Comparison of ENCODE assay signal across 16 cellular contexts in genomic region chr14:64614214-64614613, GRCh38.
A peak's percentile ranks its signal among the peaks of the same experiment; 100 is the strongest.
DNase-seq lines count a peak whose midpoint lies in the region; ATAC-seq, FAIRE-seq and TF ChIP-seq lines count a peak whose summit lies in the region.
"Had no signal": no experiment of that assay in that cellular context is flagged by ENCODE, and none has a peak within 500 bp of the region (broad histone marks: within the 10 kb centered on the region; RNA-seq: fewer than 3 reads in every experiment).

No MANE protein-coding gene starts in this region.

- peaks cover 7% of the 10 kb centered on the region for H3F3A ChIP-seq in SK-N-SH (replicated peaks; ENCODE audit: insufficient read depth)

- WGBS in SK-N-SH (ENCODE audit: low lambda C conversion rate), result 85% methylated on average over 2 of the region's 2 CpGs
- WGBS in neuronal stem cell (ENCODE audit: extremely low coverage in 2 of 2, insufficient read length in 2 of 2, insufficient replicate concordance in 1 of 2), 2 donors, result no CpG with 5 or more reads among the region's 2 CpGs

- H3K36me3 ChIP-seq in SK-N-SH (replicated peaks in 1 of 2; ENCODE audit: control insufficient read depth in 1 of 2, insufficient read depth in 2 of 2, low read length in 1 of 2) (no peaks in the 10 kb centered on the region), neuronal stem cell (replicated peaks in 1 of 2; ENCODE audit: control insufficient read depth in 2 of 2, insufficient read depth in 2 of 2, low read length in 2 of 2) (no peaks in the 10 kb centered on the region)
- H3K36me3 ChIP-seq: BLaER1 had no signal

- no peak overlapping the region for H3K4me3 Mint-ChIP-seq in MCF 10A (ENCODE audit: unreplicated experiment)
- H3K4me3 Mint-ChIP-seq: IgD-negative memory B cell had no signal

- no peaks in the 10 kb centered on the region for H3K9me2 ChIP-seq in SK-N-SH

- no peaks in the 10 kb centered on the region for H3K79me1 ChIP-seq in neuronal stem cell (ENCODE audit: low read depth, low read length)

- no peaks in the 10 kb centered on the region for H4K20me1 ChIP-seq in SK-N-SH (ENCODE audit: insufficient read depth)
- H4K20me1 ChIP-seq: BLaER1 had no signal

- CTCF ChIA-PET in SK-N-SH (lab: Yijun Ruan, JAX) (interaction anchor here (2.5 kb wide), 1 partner anchor 23 kb away, joined by 17 read pairs; no protein-coding TSS in a partner anchor), MCF 10A (lab: Yijun Ruan, JAX) (interaction anchor here (0.9 to 1.6 kb wide), 4 partner anchors 9 to 74 kb away, joined by 3 to 4 read pairs (median 3); partner anchors contain the start of gene HSPA2)

- peaks cover 8% of the 10 kb centered on the region for H3K4me1 Mint-ChIP-seq in MCF 10A (ENCODE audit: insufficient read depth, unreplicated experiment)
- H3K4me1 Mint-ChIP-seq: IgD-negative memory B cell had no signal

- TF ChIP-seq CTCF in SK-N-SH (IDR thresholded peaks at IDR 0.05) (no peak), MCF 10A (IDR thresholded peaks at IDR 0.05; ENCODE audit: unreplicated experiment) (no peak)

- no peak overlapping the region for H3K23ac ChIP-seq in neuronal stem cell (ENCODE audit: low read depth, low read length, poor library complexity)

- intact Hi-C loops in MCF 10A (cut with micrococcal nuclease), result no loop called here

- H3K36me3 Mint-ChIP-seq in MCF 10A (ENCODE audit: insufficient read depth, unreplicated experiment), result no peaks in the 10 kb centered on the region
- H3K36me3 Mint-ChIP-seq: IgD-negative memory B cell had no signal

- peaks cover 9% of the 10 kb centered on the region in 2 experiments; a peak in 3 of 4 replicates for H3K4me1 ChIP-seq in SK-N-SH (ENCODE audit: control insufficient read depth in 1 of 2, insufficient read depth in 2 of 2, low read depth in 1 of 2, low read length in 1 of 2)
- peaks cover 5 to 15% of the 10 kb centered on the region in 2 donors for H3K4me1 ChIP-seq in neuronal stem cell (ENCODE audit: control insufficient read depth in 2 of 2, insufficient read depth in 1 of 2, low read depth in 1 of 2, low read length in 2 of 2)
- H3K4me1 ChIP-seq: BLaER1 had no signal

- H3K27me3 ChIP-seq in SK-N-SH (ENCODE audit: insufficient read depth), result no peaks in the 10 kb centered on the region
- peaks cover 0 to 6% (median 0%) of the 10 kb centered on the region in 3 experiments for H3K27me3 ChIP-seq in neuronal stem cell (ENCODE audit: control insufficient read depth in 3 of 3, insufficient read depth in 3 of 3, low read depth in 1 of 3, low read length in 3 of 3)
- H3K27me3 ChIP-seq: BLaER1 had no signal

- H3K14ac ChIP-seq in neuronal stem cell (ENCODE audit: low read length), result no peak overlapping the region

- no peak overlapping the region for H2BK15ac ChIP-seq in neuronal stem cell (ENCODE audit: low read length)

- H4K91ac ChIP-seq in neuronal stem cell (ENCODE audit: low read depth, low read length, poor library complexity), result no peak overlapping the region

- H3K9me3 ChIP-seq in SK-N-SH, result no peaks in the 10 kb centered on the region
- H3K9me3 ChIP-seq in neuronal stem cell (replicated peaks in 1 of 2; ENCODE audit: control insufficient read depth in 2 of 2, insufficient read depth in 1 of 2, low read depth in 1 of 2, low read length in 2 of 2), result no peaks in the 10 kb centered on the region
- H3K9me3 ChIP-seq: BLaER1 had no signal

- H3K4ac ChIP-seq in neuronal stem cell (ENCODE audit: low read length), result no peak overlapping the region

- no peak overlapping the region for H3K27ac Mint-ChIP-seq in MCF 10A (ENCODE audit: low read depth, unreplicated experiment)
- H3K27ac Mint-ChIP-seq: IgD-negative memory B cell had no signal

- H3K9ac ChIP-seq in SK-N-SH, result no peak overlapping the region
- H3K9ac ChIP-seq in neuronal stem cell (ENCODE audit: low read depth, low read length, poor library complexity), result no peak overlapping the region
- H3K9ac ChIP-seq: BLaER1 had no signal

- no peak overlapping the region for H3K4me2 ChIP-seq in SK-N-SH
- no peak overlapping the region for H3K4me2 ChIP-seq in neuronal stem cell (ENCODE audit: insufficient read depth, low read length, poor library complexity, severe bottlenecking)
- H3K4me2 ChIP-seq: BLaER1 had no signal

- no peak for DNase-seq in SK-N-SH
- peak; percentile 44 for DNase-seq in fibroblast of peridontal ligament (ENCODE audit: extremely low read depth)
- no peak for DNase-seq in neuronal stem cell (ENCODE audit: low spot score)
- DNase-seq in urothelium cell line (ENCODE audit: low spot score), result no peak
- no peak for DNase-seq in MCF 10A (ENCODE audit: unreplicated experiment)
- DNase-seq: NCI-H1436, NCI-H2029 treated with DMSO at 0.1 percent for 48 hours, NCI-H510A treated with DMSO at 0.1 percent for 48 hours, SHP77 had no signal

- H2AFZ ChIP-seq in SK-N-SH (ENCODE audit: low read depth) (peak overlapping the region; percentile 70; the same call in 1 of the 2 replicates), neuronal stem cell (ENCODE audit: low read length) (peak overlapping the region; percentile 83)

- H4K8ac ChIP-seq in neuronal stem cell (ENCODE audit: low read depth, low read length), result no peak overlapping the region

- H2BK120ac ChIP-seq in neuronal stem cell (ENCODE audit: low read depth, low read length), result no peak overlapping the region

- TF ChIP-seq RAD21 in SK-N-SH (IDR thresholded peaks at IDR 0.05; ENCODE audit: low read length), result no peak

- H3K4me3 ChIP-seq in SK-N-SH (ENCODE audit: low read depth in 2 of 2, low read length in 1 of 2), result no peak overlapping the region
- no peak overlapping the region for H3K4me3 ChIP-seq in neuronal stem cell (ENCODE audit: low read length in 2 of 2)
- H3K4me3 ChIP-seq: BLaER1 had no signal

- H2AK5ac ChIP-seq in neuronal stem cell (ENCODE audit: low read depth, low read length), result no peak overlapping the region

- POLR2A ChIA-PET in SK-N-SH (lab: Yijun Ruan, JAX) (no interaction called here), MCF 10A (lab: Yijun Ruan, JAX) (interaction anchor here (0.5 to 1.3 kb wide), 4 partner anchors 12 to 300 kb away, joined by 3 to 5 read pairs (median 4); partner anchors contain the start of gene HSPA2)

- no peaks in the 10 kb centered on the region for H3K79me2 ChIP-seq in SK-N-SH (ENCODE audit: insufficient read depth)

- TF ChIP-seq EP300 in SK-N-SH (IDR thresholded peaks at IDR 0.05; ENCODE audit: borderline replicate concordance in 1 of 2, low read depth in 1 of 2, low read length in 1 of 2), result no peak

- ATAC-seq in SK-N-SH treated with all-trans-retinoic acid at 6 μM for 48 hours (no peak), GM21619 (IDR thresholded peaks at IDR 0.05; ENCODE audit: unreplicated experiment) (no peak), GM19452 (IDR thresholded peaks at IDR 0.05; ENCODE audit: unreplicated experiment) (no peak)

- no TSS peak for BruUV-seq in MCF 10A (replicated peaks; lab: Mats Ljungman, UMichigan)

- H3K18ac ChIP-seq in neuronal stem cell (ENCODE audit: low read length), result no peak overlapping the region

- no peak overlapping the region for H2BK5ac ChIP-seq in neuronal stem cell (ENCODE audit: low read length)

- H3K27ac ChIP-seq in SK-N-SH (ENCODE audit: low read depth in 2 of 2, low read length in 1 of 2) (no peak overlapping the region), neuronal stem cell (replicated peaks; ENCODE audit: low read length) (no peak overlapping the region)
- H3K27ac ChIP-seq: 22Rv1, BLaER1 had no signal

- no peak overlapping the region for H2BK12ac ChIP-seq in neuronal stem cell (ENCODE audit: low read length)

- FAIRE-seq in urothelium cell line (lab: Jason Lieb, UNC), result peak; percentile 74
- FAIRE-seq: RCC 7860 had no signal

- H3K9me3 Mint-ChIP-seq in MCF 10A (ENCODE audit: unreplicated experiment), result no peaks in the 10 kb centered on the region
- H3K9me3 Mint-ChIP-seq: IgD-negative memory B cell had no signal

- no peaks in the 10 kb centered on the region for H3K27me3 Mint-ChIP-seq in MCF 10A (ENCODE audit: insufficient read depth, unreplicated experiment)

TF ChIP-seq in SK-N-SH, 30 proteins besides CTCF, POLR2A, EP300 and RAD21 (continues in another document):
- TF ChIP-seq CHD2 (IDR thresholded peaks at IDR 0.05; ENCODE audit: low read length, partially characterized antibody) (no peak), MEF2A (IDR thresholded peaks at IDR 0.05; ENCODE audit: borderline replicate concordance, low read depth) (no peak), RCOR1 (IDR thresholded peaks at IDR 0.05; ENCODE audit: low read length) (no peak), TAF1 (IDR thresholded peaks at IDR 0.05; ENCODE audit: borderline replicate concordance, low read depth, low read length) (no peak)

TF ChIP-seq in SK-N-SH treated with all-trans-retinoic acid at 6 μM for 48 hours, 23 proteins besides CTCF, POLR2A, EP300 and RAD21 (continues in another document):
- no peak for TF ChIP-seq ZC3H10 (CRISPR knock-in tag; IDR thresholded peaks at IDR 0.05)
- TF ChIP-seq ESRRG (CRISPR knock-in tag; IDR thresholded peaks at IDR 0.05), result no peak
- TF ChIP-seq CSRNP3 (CRISPR knock-in tag; IDR thresholded peaks at IDR 0.05), result no peak
- no peak for TF ChIP-seq ZNF8 (CRISPR knock-in tag; IDR thresholded peaks at IDR 0.05)
- TF ChIP-seq PATZ1 (CRISPR knock-in tag; IDR thresholded peaks at IDR 0.05; ENCODE audit: borderline replicate concordance), result no peak
- no peak for TF ChIP-seq CSDC2 (CRISPR knock-in tag; IDR thresholded peaks at IDR 0.05)
- TF ChIP-seq GLIS3 (CRISPR knock-in tag; IDR thresholded peaks at IDR 0.05), result no peak
